Comparison of ENCODE assay signal across 1 cellular context in genomic region chr20:31711416-31712111, GRCh38.
A peak's percentile ranks its signal among the peaks of the same experiment; 100 is the strongest.
TF ChIP-seq lines count a peak whose summit lies in the region.

No MANE protein-coding gene starts in this region.

TF ChIP-seq in HepG2, 621 proteins besides CTCF, POLR2A, EP300 and RAD21 (continued from another document and continues in another):
- TF ChIP-seq DZIP1 (CRISPR knock-in tag; IDR thresholded peaks at IDR 0.05) (no peak), RERE (CRISPR knock-in tag; IDR thresholded peaks at IDR 0.05; ENCODE audit: low read depth) (peak; percentile 93), ZNF33B (CRISPR knock-in tag; IDR thresholded peaks at IDR 0.05) (no peak), ZNF510 (CRISPR knock-in tag; IDR thresholded peaks at IDR 0.05; ENCODE audit: low read depth) (peak; percentile 82; the same call in 1 of the 2 replicates), SAP130 (CRISPR knock-in tag; IDR thresholded peaks at IDR 0.05; ENCODE audit: low read depth) (peak; percentile 73), POLR2AphosphoS2 (IDR thresholded peaks at IDR 0.05; ENCODE audit: low read depth, low read length) (no peak; the same call in 1 of the 2 replicates), SKIL (CRISPR knock-in tag; IDR thresholded peaks at IDR 0.05; ENCODE audit: borderline replicate concordance) (peak; percentile 44; the same call in 1 of the 2 replicates), ZGPAT (CRISPR knock-in tag; IDR thresholded peaks at IDR 0.05) (0 out of 2 replicates have a peak, but pooled peaks have one; percentile 45), ZNF644 (CRISPR knock-in tag; IDR thresholded peaks at IDR 0.05; ENCODE audit: low read depth) (0 out of 2 replicates have a peak, but pooled peaks have one; percentile 56), IRX3 (CRISPR knock-in tag; IDR thresholded peaks at IDR 0.05; ENCODE audit: borderline replicate concordance, low read depth) (no peak), ZNF414 (CRISPR knock-in tag; IDR thresholded peaks at IDR 0.05) (no peak), HNRNPL (IDR thresholded peaks at IDR 0.05; ENCODE audit: low read depth, low read length) (no peak), THAP11 (CRISPR knock-in tag; IDR thresholded peaks at IDR 0.05) (peak; percentile 48; the same call in 1 of the 2 replicates), MTA1 (CRISPR knock-in tag; IDR thresholded peaks at IDR 0.05; ENCODE audit: borderline replicate concordance) (no peak), KDM3A (CRISPR knock-in tag; IDR thresholded peaks at IDR 0.05; ENCODE audit: low read depth) (no peak), SRSF4 (IDR thresholded peaks at IDR 0.05; ENCODE audit: low read depth, low read length, poor library complexity, severe bottlenecking) (no peak), ZNF549 (CRISPR knock-in tag; IDR thresholded peaks at IDR 0.05) (no peak), SNRNP70 (IDR thresholded peaks at IDR 0.05; ENCODE audit: low read depth, low read length) (no peak), HNF1A (IDR thresholded peaks at IDR 0.05; ENCODE audit: low read depth) (peak; percentile 17; the same call in 1 of the 2 replicates), HNF1A (CRISPR knock-in tag; IDR thresholded peaks at IDR 0.05; ENCODE audit: borderline replicate concordance) (0 out of 2 replicates have a peak, but pooled peaks have one; percentile 25), HDAC2 (CRISPR knock-in tag; IDR thresholded peaks at IDR 0.05) (peak; percentile 90), ZBTB25 (CRISPR knock-in tag; IDR thresholded peaks at IDR 0.05) (peak; percentile 53; the same call in 1 of the 2 replicates), ZNF296 (CRISPR knock-in tag; conservative IDR thresholded peaks at IDR 0.05) (no peak), ZNF850 (CRISPR knock-in tag; conservative IDR thresholded peaks at IDR 0.05) (no peak), NFATC3 (CRISPR knock-in tag; IDR thresholded peaks at IDR 0.05) (no peak), CREM (IDR thresholded peaks at IDR 0.05) (peak; percentile 58; the same call in 1 of the 2 replicates), CREM (CRISPR knock-in tag; IDR thresholded peaks at IDR 0.05) (no peak), MAZ (IDR thresholded peaks at IDR 0.05; ENCODE audit: borderline replicate concordance, low read depth, low read length) (no peak), MAZ (CRISPR knock-in tag; IDR thresholded peaks at IDR 0.05; ENCODE audit: low read depth) (peak; percentile 16; the same call in 1 of the 2 replicates), PREB (CRISPR knock-in tag; IDR thresholded peaks at IDR 0.05) (no peak), MIER3 (CRISPR knock-in tag; IDR thresholded peaks at IDR 0.05; ENCODE audit: borderline replicate concordance) (peak; percentile 23; the same call in 1 of the 2 replicates), JUNB (CRISPR knock-in tag; IDR thresholded peaks at IDR 0.05; ENCODE audit: borderline replicate concordance) (no peak), ISL2 (CRISPR knock-in tag; IDR thresholded peaks at IDR 0.05) (peak; percentile 85), ZNF512 (CRISPR knock-in tag; IDR thresholded peaks at IDR 0.05) (no peak), ZNF598 (CRISPR knock-in tag; IDR thresholded peaks at IDR 0.05; ENCODE audit: borderline replicate concordance) (no peak; the same call in 1 of the 2 replicates)
